ENCODE assay signal across 14 cellular contexts in genomic region chr1:164613176-164613575, GRCh38. TPM values are rescaled to one million over a fixed set of nuclear protein-coding genes. Genes with fewer than 3 reads are reported as not detected.
DNase-seq lines count a peak whose midpoint lies in the region; ATAC-seq and TF ChIP-seq lines count a peak whose summit lies in the region.
"Had no signal": no experiment of that assay in that cellular context is flagged by ENCODE, and none has a peak within 500 bp of the region (broad histone marks: within the 10 kb centered on the region; RNA-seq: fewer than 3 reads in every experiment).

No MANE protein-coding gene starts in this region.

- H3K36me3 ChIP-seq in right atrium auricular region (no peaks in the 10 kb centered on the region), mucosa of stomach (ENCODE audit: control insufficient read depth, insufficient read depth, low read length) (no peaks in the 10 kb centered on the region), spleen (no peaks in the 10 kb centered on the region)

- ATAC-seq in left ventricle myocardium superior: peak; percentile 22
- ATAC-seq in stimulated activated memory B cell treated with anti-CD40 and anti-IgM and Interleukin-4, amounts not matched to agents 10 μg/mL and 1 μg/mL and 100 μg/mL, for 72 hours: no peak

- intact Hi-C loops in left ventricle myocardium superior (cut with micrococcal nuclease): no loop called here
- intact Hi-C loops in spleen (cut with DNase I; ENCODE audit: low total_unique reads): no loop called here

- no peaks in the 10 kb centered on the region for H3K27me3 Mint-ChIP-seq in stimulated activated memory B cell treated with anti-CD40 and anti-IgM and Interleukin-4, amounts not matched to agents 10 μg/mL and 1 μg/mL and 100 μg/mL, for 72 hours
- H3K27me3 Mint-ChIP-seq: activated naive CD8-positive, alpha-beta T cell treated with anti-CD3 and anti-CD28 coated beads for 36 hours had no signal

- H3K4me3 ChIP-seq in right atrium auricular region (no peak overlapping the region), epithelial cell of esophagus (ENCODE audit: low read length) (no peak overlapping the region), mucosa of stomach (ENCODE audit: low read length) (no peak overlapping the region), spleen (no peak overlapping the region)

- DNase-seq in left ventricle myocardium superior: no peak
- DNase-seq in right atrium auricular region (ENCODE audit: low spot score): no peak
- peak; percentile 91 for DNase-seq in epithelial cell of esophagus (ENCODE audit: low read depth)
- DNase-seq in spleen: no peak
- no peak for DNase-seq in AG08396 (ENCODE audit: low spot score)
- DNase-seq in stimulated activated CD4-positive, alpha-beta T cell treated with anti-CD3 and anti-CD28 coated beads, Interleukin-15, amount 100 ng/mL, for 24 hours: no peak
- DNase-seq: activated naive CD8-positive, alpha-beta T cell treated with anti-CD3 and anti-CD28 coated beads for 36 hours; GOT3; NK-92 treated with Interleukin-12 subunit alpha and Interleukin-12 subunit beta, amount 100 ng/mL, for 24 hours; occipital lobe had no signal

- H3K9ac ChIP-seq in mucosa of stomach (ENCODE audit: low read length): peak overlapping the region; percentile 30

- no peak overlapping the region for H3K4me3 Mint-ChIP-seq in stimulated activated memory B cell treated with anti-CD40 and anti-IgM and Interleukin-4, amounts not matched to agents 10 μg/mL and 1 μg/mL and 100 μg/mL, for 72 hours
- H3K4me3 Mint-ChIP-seq: activated naive CD8-positive, alpha-beta T cell treated with anti-CD3 and anti-CD28 coated beads for 36 hours had no signal

- no peaks in the 10 kb centered on the region for H3K4me1 Mint-ChIP-seq in stimulated activated memory B cell treated with anti-CD40 and anti-IgM and Interleukin-4, amounts not matched to agents 10 μg/mL and 1 μg/mL and 100 μg/mL, for 72 hours
- H3K4me1 Mint-ChIP-seq: activated naive CD8-positive, alpha-beta T cell treated with anti-CD3 and anti-CD28 coated beads for 36 hours had no signal

- H3K27ac Mint-ChIP-seq in stimulated activated memory B cell treated with anti-CD40 and anti-IgM and Interleukin-4, amounts not matched to agents 10 μg/mL and 1 μg/mL and 100 μg/mL, for 72 hours: no peak overlapping the region
- H3K27ac Mint-ChIP-seq: activated naive CD8-positive, alpha-beta T cell treated with anti-CD3 and anti-CD28 coated beads for 36 hours had no signal

- WGBS in spleen, 5 donors: 75 to 92% (median 87%) methylated on average over 3 of the region's 3 CpGs

- no peaks in the 10 kb centered on the region for H3K9me3 Mint-ChIP-seq in stimulated activated memory B cell treated with anti-CD40 and anti-IgM and Interleukin-4, amounts not matched to agents 10 μg/mL and 1 μg/mL and 100 μg/mL, for 72 hours
- H3K9me3 Mint-ChIP-seq: activated naive CD8-positive, alpha-beta T cell treated with anti-CD3 and anti-CD28 coated beads for 36 hours had no signal

- H3K9me3 ChIP-seq in right atrium auricular region: no peaks in the 10 kb centered on the region
- H3K9me3 ChIP-seq in mucosa of stomach (ENCODE audit: control insufficient read depth, low read length): no peaks in the 10 kb centered on the region
- no peaks in the 10 kb centered on the region for H3K9me3 ChIP-seq in spleen

- no peak for TF ChIP-seq CTCF in right atrium auricular region (IDR thresholded peaks at IDR 0.05)
- TF ChIP-seq CTCF in epithelial cell of esophagus (IDR thresholded peaks at IDR 0.05; ENCODE audit: insufficient read depth, low read depth, low read length, missing control alignments): no peak
- TF ChIP-seq CTCF in spleen (IDR thresholded peaks at IDR 0.05 in 8 of 11, conservative IDR thresholded peaks at IDR 0.05 in 3 of 11): no peak

- H3K27ac ChIP-seq in right atrium auricular region: peak overlapping the region in 1 of 2 donors; percentile 14
- H3K27ac ChIP-seq in spleen: no peak overlapping the region

- peaks cover 0 to 85% of the 10 kb centered on the region in 2 donors for H3K4me1 ChIP-seq in right atrium auricular region
- H3K4me1 ChIP-seq in mucosa of stomach (ENCODE audit: control insufficient read depth, insufficient read depth, low read length): peaks cover 34% of the 10 kb centered on the region
- peaks cover 0 to 22% (median 6%) of the 10 kb centered on the region in 6 donors for H3K4me1 ChIP-seq in spleen

- no peaks in the 10 kb centered on the region for H3K36me3 Mint-ChIP-seq in stimulated activated memory B cell treated with anti-CD40 and anti-IgM and Interleukin-4, amounts not matched to agents 10 μg/mL and 1 μg/mL and 100 μg/mL, for 72 hours
- H3K36me3 Mint-ChIP-seq: activated naive CD8-positive, alpha-beta T cell treated with anti-CD3 and anti-CD28 coated beads for 36 hours had no signal

- H3K27me3 ChIP-seq in right atrium auricular region: no peaks in the 10 kb centered on the region
- no peaks in the 10 kb centered on the region for H3K27me3 ChIP-seq in mucosa of stomach (ENCODE audit: control insufficient read depth, insufficient read depth, low read length)
- no peaks in the 10 kb centered on the region for H3K27me3 ChIP-seq in spleen (replicated peaks in 1 of 7)

- no peak for TF ChIP-seq POLR2A in spleen (IDR thresholded peaks at IDR 0.05)

RNA-seq across cellular contexts. Expression of gene PBX1, which starts 54.2 kb away (rescaled TPM):
- total RNA-seq in left ventricle myocardium superior (69.6 TPM), right atrium auricular region (10 to 100 TPM; 33.3 to 37.4 TPM), spleen (10 to 100 TPM; 28.7 to 79.5 (median 33.8) TPM)
- polyA plus RNA-seq in spleen: 1 to 10 TPM; 3.4 to 4.5 (median 3.8) TPM
- total RNA-seq: activated CD8-positive, alpha-beta memory T cell treated with anti-CD3 and anti-CD28 coated beads for 36 hours; T-helper 1 cell treated with Interleukin-12 subunit alpha and Interleukin-12 subunit beta and Interleukin-4 antibody, amounts not matched to agents 30 ng/mL and 1 ng/mL, for 36 hours had no signal
